Comparison of ENCODE assay signal across 1 cellular context in the genomic region with DNA sequence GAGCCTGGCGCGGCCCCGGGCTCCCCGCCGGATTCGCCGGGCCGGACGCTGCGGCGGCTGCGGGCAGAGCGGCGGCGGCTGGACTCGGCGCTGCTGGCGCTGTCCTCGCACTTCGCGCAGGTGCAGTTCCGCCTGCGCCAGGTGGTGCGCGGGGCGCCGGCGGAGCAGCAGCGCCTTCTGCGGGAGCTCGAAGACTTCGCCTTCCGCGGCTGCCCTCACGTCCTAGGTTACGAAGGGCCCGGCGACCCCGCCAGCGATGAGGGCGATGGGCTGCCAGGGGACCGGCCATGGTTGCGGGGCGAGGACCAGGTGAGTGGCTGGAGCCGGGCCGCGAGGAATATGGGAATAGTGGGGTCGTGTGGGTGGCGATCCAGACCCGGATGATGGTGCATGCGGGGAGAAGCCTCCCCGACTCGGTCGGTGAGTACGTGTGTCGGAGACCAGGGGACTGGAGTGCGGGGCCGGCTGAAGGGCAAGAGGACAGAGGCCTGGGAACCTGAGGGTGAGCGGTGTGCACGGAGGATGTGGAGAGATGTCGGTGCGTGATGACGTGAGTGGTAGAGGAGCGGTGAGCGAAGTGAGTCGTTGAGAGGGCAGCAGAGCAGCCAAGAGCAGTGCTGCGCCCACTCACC.
TF ChIP-seq lines count a peak whose summit lies in the region.

No MANE protein-coding gene starts in this region.

TF ChIP-seq in endothelial cell of umbilical vein, 7 proteins besides CTCF, POLR2A, EP300 and RAD21:
- TF ChIP-seq POLR2AphosphoS5 (IDR thresholded peaks at IDR 0.05; ENCODE audit: insufficient read depth, low read depth, low read length) (no peak), GATA2 (IDR thresholded peaks at IDR 0.05; ENCODE audit: insufficient read depth, insufficient read length, low read depth, low read length) (no peak), EZH2 (IDR thresholded peaks at IDR 0.05; ENCODE audit: borderline replicate concordance, low read depth, low read length, severe bottlenecking) (no peak), FOS (IDR thresholded peaks at IDR 0.05; ENCODE audit: borderline replicate concordance, insufficient read depth, low read length) (no peak), JUN (IDR thresholded peaks at IDR 0.05; ENCODE audit: borderline replicate concordance, insufficient read depth, insufficient read length, low read depth) (no peak), MYC (IDR thresholded peaks at IDR 0.05; ENCODE audit: low read depth, low read length) (no peak)
- TF ChIP-seq, protein P1, sequence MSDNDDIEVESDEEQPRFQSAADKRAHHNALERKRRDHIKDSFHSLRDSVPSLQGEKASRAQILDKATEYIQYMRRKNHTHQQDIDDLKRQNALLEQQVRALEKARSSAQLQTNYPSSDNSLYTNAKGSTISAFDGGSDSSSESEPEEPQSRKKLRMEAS (IDR thresholded peaks at IDR 0.05; ENCODE audit: insufficient read depth, insufficient read length): no peak
TF ChIP-seq in endothelial cell of umbilical vein: peak in this region for 0.
